In genomic region chr12:12415886-12416285, GRCh38 we compare ENCODE assay signal across 17 cellular contexts.
"Had no signal": no experiment of that assay in that cellular context is flagged by ENCODE, and none has a peak within 500 bp of the region (broad histone marks: within the 10 kb centered on the region; RNA-seq: fewer than 3 reads in every experiment).

No MANE protein-coding gene starts in this region.

- H3K27me3 Mint-ChIP-seq: activated naive CD8-positive, alpha-beta T cell treated with anti-CD3 and anti-CD28 coated beads, Interleukin-2, amount 50 U/mL, for 24 hours had no signal

- H3K4me3 ChIP-seq: ascending aorta, lung, mucosa of descending colon, psoas muscle, uterus had no signal

- DNase-seq: activated CD4-positive, alpha-beta T cell treated with anti-CD3 and anti-CD28 coated beads for 1 hour; activated naive CD4-positive, alpha-beta T cell treated with Interleukin-2 at 50 U/mL for 16 hours; activated naive CD8-positive, alpha-beta T cell treated with anti-CD3 and anti-CD28 coated beads, Interleukin-2, amount 50 U/mL, for 24 hours; foreskin keratinocyte; immature natural killer cell; mucosa of descending colon; occipital lobe; psoas muscle; stimulated activated CD4-positive, alpha-beta T cell treated with anti-CD3 and anti-CD28 coated beads, Interleukin-4, amount 100 ng/mL, for 1 hour; stimulated activated CD8-positive, alpha-beta memory T cell treated with anti-CD3 and anti-CD28 coated beads, Interleukin-4, amount 100 ng/mL, for 48 hours; uterus had no signal

- H3K36me3 ChIP-seq: ascending aorta, uterus had no signal

- H3K4me1 ChIP-seq: ascending aorta, foreskin keratinocyte, psoas muscle, uterus had no signal

- H3K4me1 Mint-ChIP-seq: nephron had no signal

- H3K27ac ChIP-seq: ascending aorta, foreskin keratinocyte, psoas muscle, uterus had no signal

- H3K9me3 ChIP-seq: ascending aorta, mucosa of descending colon, psoas muscle, uterus had no signal

- H3K27ac Mint-ChIP-seq: activated naive CD8-positive, alpha-beta T cell treated with anti-CD3 and anti-CD28 coated beads, Interleukin-2, amount 50 U/mL, for 24 hours; nephron had no signal

- H3K4me3 Mint-ChIP-seq: activated naive CD8-positive, alpha-beta T cell treated with anti-CD3 and anti-CD28 coated beads, Interleukin-2, amount 50 U/mL, for 24 hours; immature natural killer cell; nephron; T-helper 1 cell treated with Interleukin-12 subunit alpha and Interleukin-12 subunit beta and Interleukin-4 antibody, amounts not matched to agents 30 μg/mL and 1 μg/mL, for 36 hours had no signal

- ATAC-seq: activated naive CD8-positive, alpha-beta T cell treated with anti-CD3 and anti-CD28 coated beads, Interleukin-2, amount 50 U/mL, for 24 hours; foreskin keratinocyte; mucosa of descending colon; psoas muscle; sciatic nerve; SK-N-SH treated with all-trans-retinoic acid at 6 μM for 48 hours had no signal

- H3K27me3 ChIP-seq: ascending aorta, foreskin keratinocyte, uterus had no signal

- H3K9me3 Mint-ChIP-seq: immature natural killer cell had no signal
